In the genomic region with DNA sequence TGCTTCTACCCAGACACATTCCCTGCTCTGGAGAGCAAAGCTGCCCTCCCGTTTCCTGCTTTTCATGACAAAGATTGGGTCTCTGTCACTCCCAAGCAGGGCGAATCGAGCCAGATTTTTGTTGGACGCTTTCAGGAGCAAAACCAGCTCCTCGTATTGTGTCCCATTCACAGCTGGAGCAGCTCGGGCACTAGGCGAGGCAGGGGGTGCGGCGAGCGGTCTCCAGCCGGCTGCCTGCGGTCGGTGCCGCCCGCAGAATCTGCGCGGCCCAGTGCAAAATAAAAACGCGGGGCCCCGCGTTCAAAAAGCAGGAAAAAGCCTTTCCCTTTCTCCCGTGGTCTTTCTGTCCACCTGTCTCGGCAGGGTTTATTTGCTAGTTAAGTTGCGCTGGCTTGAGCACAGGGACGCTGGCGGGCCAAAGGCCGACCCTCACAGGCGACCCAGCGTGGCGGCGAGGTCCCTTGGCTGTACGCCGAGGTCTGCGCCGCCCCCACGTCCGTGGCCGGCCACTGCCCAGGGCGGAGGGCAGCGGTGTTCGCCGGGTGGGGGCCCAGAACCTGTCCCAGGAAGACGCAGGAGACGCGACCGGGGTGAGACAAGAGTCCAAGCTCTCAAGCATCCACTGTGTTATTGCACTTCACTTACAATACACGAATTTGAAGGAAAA, we compare ENCODE assay signal across 9 cellular contexts.
DNase-seq lines count a peak whose midpoint lies in the region; ATAC-seq and TF ChIP-seq lines count a peak whose summit lies in the region.
"Had no signal": no experiment of that assay in that cellular context is flagged by ENCODE, and none has a peak within 500 bp of the region (broad histone marks: within the 10 kb centered on the region; RNA-seq: fewer than 3 reads in every experiment).

No MANE protein-coding gene starts in this region.

- H3K9me3 ChIP-seq in duodenal mucosa (ENCODE audit: control insufficient read depth in 1 of 2, low read length in 2 of 2): no peaks in the 10 kb centered on the region
- no peaks in the 10 kb centered on the region for H3K9me3 ChIP-seq in testis

- WGBS in lower leg skin, 2 donors: 1% methylated on average over 45 to 47 of the region's 47 CpGs
- 0 to 1% methylated on average over 32 to 47 of the region's 47 CpGs for WGBS in testis, 2 donors

- DNase-seq in DMS 273 (lab: John Stamatoyannopoulos, UW; ENCODE audit: unreplicated experiment) (peak; percentile 25), DMS 273 treated with DMSO at 0.1 percent for 48 hours (lab: John Stamatoyannopoulos, UW) (no peak), lower leg skin (ENCODE audit: low spot score in 2 of 2) (no peak), testis (no peak), SHP77 (lab: John Stamatoyannopoulos, UW) (no peak)
- DNase-seq in activated effector memory CD4-positive, alpha-beta T cell treated with anti-CD3 and anti-CD28 coated beads, Interleukin-2, amount 50 U/mL, for 16 hours: no peak

- intact Hi-C loops in lower leg skin (cut with DNase I; ENCODE audit: low total_unique reads): no loop called here
- intact Hi-C loops in testis (cut with DNase I; ENCODE audit: low total_unique reads): no loop called here

- peak overlapping the region; percentile 61 to 64 for H3K4me3 ChIP-seq in duodenal mucosa (ENCODE audit: low read depth in 1 of 2, low read length in 2 of 2)
- peak overlapping the region; percentile 19 for H3K4me3 ChIP-seq in lower leg skin (ENCODE audit: low read depth, poor library complexity, severe bottlenecking)
- H3K4me3 ChIP-seq in testis: peak overlapping the region; percentile 53

- TF ChIP-seq POLR2A in lower leg skin (IDR thresholded peaks at IDR 0.05): no peak
- TF ChIP-seq POLR2A in testis (IDR thresholded peaks at IDR 0.05): no peak

- H3K4me1 ChIP-seq in duodenal mucosa (ENCODE audit: control insufficient read depth in 1 of 2, insufficient read depth in 2 of 2, low read length in 2 of 2): peaks cover 0 to 16% of the 10 kb centered on the region in 2 donors
- peaks cover 6% of the 10 kb centered on the region for H3K4me1 ChIP-seq in testis

- H3K9ac ChIP-seq in duodenal mucosa (ENCODE audit: low read depth in 1 of 2, low read length in 2 of 2): peak overlapping the region in 1 of 2 donors; percentile 2

- ATAC-seq in HG02885 (IDR thresholded peaks at IDR 0.05; ENCODE audit: poor library complexity, unreplicated experiment): no peak

- no peak overlapping the region for H3K27ac ChIP-seq in duodenal mucosa (ENCODE audit: low read depth, low read length)
- H3K27ac ChIP-seq in testis: no peak overlapping the region
- H3K27ac ChIP-seq: 22Rv1 had no signal

- H3K36me3 ChIP-seq in duodenal mucosa (ENCODE audit: control insufficient read depth in 1 of 2, insufficient read depth in 2 of 2, low read length in 2 of 2) (no peaks in the 10 kb centered on the region), testis (ENCODE audit: low read depth, missing control alignments) (no peaks in the 10 kb centered on the region)

- H3K27me3 ChIP-seq in duodenal mucosa (ENCODE audit: control insufficient read depth in 1 of 2, insufficient read depth in 2 of 2, low read length in 2 of 2) (peaks cover 20 to 32% of the 10 kb centered on the region in 2 donors), testis (no peaks in the 10 kb centered on the region)

- TF ChIP-seq CTCF in lower leg skin (IDR thresholded peaks at IDR 0.05) (no peak), testis (IDR thresholded peaks at IDR 0.05) (no peak)
